In genomic region chr5:154401931-154402330, GRCh38 we compare ENCODE assay signal across 20 cellular contexts.
"Had no signal": no experiment of that assay in that cellular context is flagged by ENCODE, and none has a peak within 500 bp of the region (broad histone marks: within the 10 kb centered on the region; RNA-seq: fewer than 3 reads in every experiment).

No MANE protein-coding gene starts in this region.

- H3K9me3 Mint-ChIP-seq: naive thymus-derived CD8-positive, alpha-beta T cell; stimulated activated memory B cell treated with anti-CD40 and anti-IgM and Interleukin-4, amounts not matched to agents 10 μg/mL and 1 μg/mL and 100 μg/mL, for 72 hours had no signal

- H3K4me3 Mint-ChIP-seq: stimulated activated memory B cell treated with anti-CD40 and anti-IgM and Interleukin-4, amounts not matched to agents 10 μg/mL and 1 μg/mL and 100 μg/mL, for 72 hours had no signal

- H3K27ac ChIP-seq: colonic mucosa, heart left ventricle, neutrophil, right atrium auricular region, stomach, thoracic aorta, transverse colon had no signal

- H3K27ac Mint-ChIP-seq: stimulated activated memory B cell treated with anti-CD40 and anti-IgM and Interleukin-4, amounts not matched to agents 10 μg/mL and 1 μg/mL and 100 μg/mL, for 72 hours had no signal

- H3K27me3 ChIP-seq: colonic mucosa, heart left ventricle, neutrophil, right atrium auricular region, stomach, transverse colon had no signal

- H3K27me3 Mint-ChIP-seq: naive thymus-derived CD8-positive, alpha-beta T cell; stimulated activated memory B cell treated with anti-CD40 and anti-IgM and Interleukin-4, amounts not matched to agents 10 μg/mL and 1 μg/mL and 100 μg/mL, for 72 hours had no signal

- H3K36me3 ChIP-seq: colonic mucosa, heart left ventricle, right atrium auricular region, thoracic aorta, transverse colon had no signal

- H3K9me3 ChIP-seq: colonic mucosa, heart left ventricle, mucosa of descending colon, neutrophil, right atrium auricular region, stomach, thoracic aorta, transverse colon had no signal

- DNase-seq: cerebellar nuclear complex; colonic mucosa; effector CD4-positive, alpha-beta T cell; foreskin melanocyte; heart left ventricle; hippocampal formation; kidney glomerular epithelial cell; mammary epithelial cell; mucosa of descending colon; small intestine; stimulated activated CD4-positive, alpha-beta T cell treated with anti-CD3 and anti-CD28 coated beads, Interleukin-4, amount 100 ng/mL, for 1 hour; stimulated activated CD8-positive, alpha-beta memory T cell treated with anti-CD3 and anti-CD28 coated beads, Interleukin-4, amount 100 ng/mL, for 48 hours; stomach; substantia nigra; transverse colon had no signal

- H3K4me3 ChIP-seq: colonic mucosa, heart left ventricle, mucosa of descending colon, right atrium auricular region, stomach, thoracic aorta, transverse colon had no signal

- ATAC-seq: heart left ventricle; mucosa of descending colon; naive thymus-derived CD8-positive, alpha-beta T cell; stimulated activated memory B cell treated with anti-CD40 and anti-IgM and Interleukin-4, amounts not matched to agents 10 μg/mL and 1 μg/mL and 100 μg/mL, for 72 hours had no signal

- H3K36me3 Mint-ChIP-seq: naive thymus-derived CD8-positive, alpha-beta T cell had no signal
